In genomic region chr20:62511300-62511914, GRCh38 we compare ENCODE assay signal across 19 cellular contexts. TPM values are rescaled to one million over a fixed set of nuclear protein-coding genes. Genes with fewer than 3 reads are reported as not detected.
"Had no signal": no experiment of that assay in that cellular context is flagged by ENCODE, and none has a peak within 500 bp of the region (broad histone marks: within the 10 kb centered on the region; RNA-seq: fewer than 3 reads in every experiment).

No MANE protein-coding gene starts in this region.

- ATAC-seq: left lung; stimulated activated memory B cell treated with anti-CD40 and anti-IgM and Interleukin-4, amounts not matched to agents 10 μg/mL and 1 μg/mL and 100 μg/mL, for 72 hours had no signal

- H3K9ac ChIP-seq: parathyroid adenoma had no signal

- H3K27ac ChIP-seq: brain microvascular endothelial cell, left lung, parathyroid adenoma, spleen had no signal

- FAIRE-seq: islet of Langerhans had no signal

- H3K4me1 ChIP-seq: left lung, parathyroid adenoma, spleen had no signal

- H3K4me1 Mint-ChIP-seq: endodermal cell had no signal

- H3K9me3 ChIP-seq: left lung, spleen had no signal

- H3K9me3 Mint-ChIP-seq: activated naive CD4-positive, alpha-beta T cell treated with anti-CD3 and anti-CD28 coated beads, Interleukin-2, amount 50 U/mL, for 24 hours; endodermal cell; stimulated activated memory B cell treated with anti-CD40 and anti-IgM and Interleukin-4, amounts not matched to agents 10 μg/mL and 1 μg/mL and 100 μg/mL, for 72 hours had no signal

- H2AFZ ChIP-seq: parathyroid adenoma had no signal

- DNase-seq: activated CD4-positive, alpha-beta T cell treated with anti-CD3 and anti-CD28 coated beads, Interleukin-2, amount 50 U/mL, for 4 hours; activated CD4-positive, CD25-positive, alpha-beta regulatory T cell treated with anti-CD3 and anti-CD28 coated beads, Interleukin-2, amount 50 U/mL, for 72 hours; activated T-cell treated with anti-CD3 and anti-CD28 coated beads, Interleukin-2, amount 50 U/mL, for 1 hour; brain microvascular endothelial cell; endodermal cell; erythroblast; left lung; mesenchymal stem cell; spleen; stimulated activated CD4-positive, alpha-beta T cell treated with anti-CD3 and anti-CD28 coated beads, Interleukin-1b, Interleukin-23, amount 100 ng/mL, for 48 hours; SW 1271; trophoblast cell had no signal

- H3K4me3 ChIP-seq: left lung, spleen had no signal

- H3K36me3 ChIP-seq: brain microvascular endothelial cell, left lung, spleen had no signal

- H3K4me3 Mint-ChIP-seq: activated naive CD4-positive, alpha-beta T cell treated with anti-CD3 and anti-CD28 coated beads, Interleukin-2, amount 50 U/mL, for 24 hours; endodermal cell; stimulated activated memory B cell treated with anti-CD40 and anti-IgM and Interleukin-4, amounts not matched to agents 10 μg/mL and 1 μg/mL and 100 μg/mL, for 72 hours had no signal

- H3K79me2 ChIP-seq: parathyroid adenoma had no signal

- H3K27ac Mint-ChIP-seq: activated naive CD4-positive, alpha-beta T cell treated with anti-CD3 and anti-CD28 coated beads, Interleukin-2, amount 50 U/mL, for 24 hours; endodermal cell; stimulated activated memory B cell treated with anti-CD40 and anti-IgM and Interleukin-4, amounts not matched to agents 10 μg/mL and 1 μg/mL and 100 μg/mL, for 72 hours had no signal

- H3K36me3 Mint-ChIP-seq: activated naive CD4-positive, alpha-beta T cell treated with anti-CD3 and anti-CD28 coated beads, Interleukin-2, amount 50 U/mL, for 24 hours; stimulated activated memory B cell treated with anti-CD40 and anti-IgM and Interleukin-4, amounts not matched to agents 10 μg/mL and 1 μg/mL and 100 μg/mL, for 72 hours had no signal

RNA-seq across cellular contexts. Expression of gene GATA5, which starts 35.6 kb away (rescaled TPM):
- total RNA-seq: chondrocyte, dermis microvascular lymphatic vessel endothelial cell, glomerular endothelial cell had no signal
